In genomic region chr7:100613447-100614185, GRCh38 we compare ENCODE assay signal across 10 cellular contexts. TPM values are rescaled to one million over a fixed set of nuclear protein-coding genes. Genes with fewer than 3 reads are reported as not detected.
DNase-seq lines count a peak whose midpoint lies in the region; ATAC-seq and TF ChIP-seq lines count a peak whose summit lies in the region.
"Had no signal": no experiment of that assay in that cellular context is flagged by ENCODE, and none has a peak within 500 bp of the region (broad histone marks: within the 10 kb centered on the region; RNA-seq: fewer than 3 reads in every experiment).

No MANE protein-coding gene starts in this region.

- H3K36me3 ChIP-seq in CD4-positive, alpha-beta memory T cell (ENCODE audit: insufficient read depth, low read length): no peaks in the 10 kb centered on the region
- H3K36me3 ChIP-seq in neutrophil: peaks cover 12% of the 10 kb centered on the region
- no peaks in the 10 kb centered on the region for H3K36me3 ChIP-seq in colonic mucosa

- H3K4me1 ChIP-seq in CD4-positive, alpha-beta memory T cell (ENCODE audit: insufficient read depth, low read length): peaks cover 18% of the 10 kb centered on the region
- H3K4me1 ChIP-seq in neutrophil (ENCODE audit: control insufficient read depth in 1 of 2, insufficient read depth in 1 of 2, low read depth in 1 of 2, low read length in 1 of 2) (peaks cover 23 to 24% of the 10 kb centered on the region in 2 experiments), colonic mucosa (no peaks in the 10 kb centered on the region)

- peak overlapping the region; percentile 85 for H3K27ac ChIP-seq in CD4-positive, alpha-beta memory T cell (ENCODE audit: low read depth, low read length)
- peak overlapping the region; percentile 94 for H3K27ac ChIP-seq in neutrophil
- no peak overlapping the region for H3K27ac ChIP-seq in colonic mucosa

- peak overlapping the region; percentile 60 to 92 (median 89) for H3K4me3 Mint-ChIP-seq in CD4-positive, alpha-beta memory T cell
- peak overlapping the region; percentile 95 for H3K4me3 Mint-ChIP-seq in chondrocyte (ENCODE audit: unreplicated experiment)

- peak overlapping the region; percentile 2 to 96 (median 63) for H3K27ac Mint-ChIP-seq in CD4-positive, alpha-beta memory T cell
- no peak overlapping the region for H3K27ac Mint-ChIP-seq in chondrocyte (ENCODE audit: unreplicated experiment)

- intact Hi-C loops in CD4-positive, alpha-beta memory T cell (cut with micrococcal nuclease): no loop called here
- intact Hi-C loops in colonic mucosa (cut with DNase I): no loop called here

- DNase-seq in CD4-positive, alpha-beta memory T cell: peak in 1 of 5 donors; percentile 19
- peak; percentile 84 for DNase-seq in NOMO-1 treated with DMSO at 0.1 percent for 48 hours (lab: John Stamatoyannopoulos, UW; ENCODE audit: unreplicated experiment)
- DNase-seq in chondrocyte (ENCODE audit: low spot score): no peak
- no peak for DNase-seq in RPMI8226
- no peak for DNase-seq in colonic mucosa
- DNase-seq in NCI-H187 treated with DMSO at 0.1 percent for 48 hours (lab: John Stamatoyannopoulos, UW): no peak
- DNase-seq: NCI-H345; stimulated activated CD4-positive, alpha-beta T cell treated with anti-CD3 and anti-CD28 coated beads, Interleukin-2, amount 100 ng/mL, for 24 hours had no signal

- H3K27me3 ChIP-seq in CD4-positive, alpha-beta memory T cell (ENCODE audit: insufficient read depth, low read length): no peaks in the 10 kb centered on the region
- H3K27me3 ChIP-seq in neutrophil (peaks cover 2% of the 10 kb centered on the region), colonic mucosa (no peaks in the 10 kb centered on the region)

- POLR2A ChIA-PET in CD4-positive, alpha-beta memory T cell (lab: Charles Lee; ENCODE audit: partially characterized antibody): interaction anchor here (1.0 to 5.2 kb wide), 17 partner anchors 8 to 184 kb away, joined by 3 to 103 read pairs (median 14); partner anchors contain the start of genes FBXO24, GIGYF1, GNB2 and LRCH4

- H3K9me3 ChIP-seq in CD4-positive, alpha-beta memory T cell (ENCODE audit: control insufficient read depth in 1 of 2, low read length in 2 of 2): no peaks in the 10 kb centered on the region
- H3K9me3 ChIP-seq in neutrophil: no peaks in the 10 kb centered on the region
- no peaks in the 10 kb centered on the region for H3K9me3 ChIP-seq in colonic mucosa

- TF ChIP-seq CTCF in chondrocyte (IDR thresholded peaks at IDR 0.05) (no peak), neutrophil (IDR thresholded peaks at IDR 0.05) (no peak), colonic mucosa (IDR thresholded peaks at IDR 0.05) (no peak)

- peak overlapping the region in 1 of 2 donors; percentile 34 for H3K4me3 ChIP-seq in CD4-positive, alpha-beta memory T cell (ENCODE audit: low read length in 2 of 2)
- peak overlapping the region; percentile 68 to 96 for H3K4me3 ChIP-seq in neutrophil (ENCODE audit: low read depth in 1 of 2, low read length in 1 of 2)
- no peak overlapping the region for H3K4me3 ChIP-seq in colonic mucosa

- no peaks in the 10 kb centered on the region for H3K27me3 Mint-ChIP-seq in CD4-positive, alpha-beta memory T cell
- no peaks in the 10 kb centered on the region for H3K27me3 Mint-ChIP-seq in chondrocyte (ENCODE audit: low read depth)

- CTCF ChIA-PET in CD4-positive, alpha-beta memory T cell (lab: Charles Lee; ENCODE audit: partially characterized antibody): interaction anchor here (0.6 to 5.1 kb wide), 9 partner anchors 8 to 113 kb away, joined by 3 to 52 read pairs (median 6); partner anchors contain the start of genes FBXO24, LRCH4 and POP7

- H3K36me3 Mint-ChIP-seq in CD4-positive, alpha-beta memory T cell: peaks cover 0 to 11% of the 10 kb centered on the region in 2 donors
- no peaks in the 10 kb centered on the region for H3K36me3 Mint-ChIP-seq in chondrocyte (ENCODE audit: low read depth)

- ATAC-seq in HG02763 (IDR thresholded peaks at IDR 0.05; ENCODE audit: unreplicated experiment): no peak

- H3K9me3 Mint-ChIP-seq in CD4-positive, alpha-beta memory T cell: peaks cover 0 to 2% (median 0%) of the 10 kb centered on the region in 8 donors
- no peaks in the 10 kb centered on the region for H3K9me3 Mint-ChIP-seq in chondrocyte (ENCODE audit: low read depth)

- peaks cover 14 to 30% (median 21%) of the 10 kb centered on the region in 4 donors for H3K4me1 Mint-ChIP-seq in CD4-positive, alpha-beta memory T cell
- H3K4me1 Mint-ChIP-seq in chondrocyte (ENCODE audit: low read depth): peaks cover 14% of the 10 kb centered on the region

- H3K9ac ChIP-seq in colonic mucosa (ENCODE audit: low read depth in 2 of 2, low read length in 2 of 2): peak overlapping the region in 1 of 2 donors; percentile 86

RNA-seq across cellular contexts. Expression of gene MOSPD3, which starts 1.3 kb away (rescaled TPM):
- total RNA-seq in CD4-positive, alpha-beta memory T cell: 10 to 100 TPM; 13.4 to 15.6 TPM
- 10 to 100 TPM; 24.6 to 32.1 TPM for polyA plus RNA-seq in CD4-positive, alpha-beta memory T cell
- 13.9 to 17.5 TPM (median 17.3 TPM) in 3 replicates for total RNA-seq in chondrocyte
- total RNA-seq in colonic mucosa: 10 to 100 TPM; 15.1 to 16.9 TPM

RNA-seq across cellular contexts. Expression of gene PCOLCE, which starts 11.5 kb away (rescaled TPM):
- total RNA-seq in CD4-positive, alpha-beta memory T cell: 10 to 100 TPM in 1 of 2 experiments, 1 to 10 TPM in 1; 7.2 to 10.6 TPM
- polyA plus RNA-seq in CD4-positive, alpha-beta memory T cell: 1 to 10 TPM; 1.3 to 1.6 TPM
- 153 to 203 TPM (median 153 TPM) in 3 replicates for total RNA-seq in chondrocyte
- 10 to 100 TPM; 14.7 to 23.1 TPM for total RNA-seq in colonic mucosa

RNA-seq across cellular contexts. Expression of gene FBXO24, which starts 27.5 kb away (rescaled TPM):
- total RNA-seq in CD4-positive, alpha-beta memory T cell: 1 to 10 TPM; 1.6 to 2.1 TPM
- polyA plus RNA-seq in CD4-positive, alpha-beta memory T cell: under 1 TPM; 0.36 to 0.77 TPM
- total RNA-seq in chondrocyte: 0.57 to 1.2 TPM (median 0.82 TPM) in 3 replicates
- total RNA-seq in colonic mucosa: 1 to 10 TPM in 1 of 2 donors, under 1 TPM in 1; 0.21 to 1.8 TPM

RNA-seq across cellular contexts. Expression of gene LRCH4, which starts 27.7 kb away (rescaled TPM):
- total RNA-seq in CD4-positive, alpha-beta memory T cell: 100 to 1,000 TPM; 392 to 412 TPM
- polyA plus RNA-seq in CD4-positive, alpha-beta memory T cell: 100 to 1,000 TPM; 119 to 167 TPM
- total RNA-seq in chondrocyte (42.0 to 45.8 TPM (median 43.9 TPM) in 3 replicates), colonic mucosa (10 to 100 TPM; 59.0 to 65.4 TPM)

RNA-seq across cellular contexts. Expression of gene TFR2, which starts 27.7 kb away (rescaled TPM):
- total RNA-seq in CD4-positive, alpha-beta memory T cell: 1 to 10 TPM; 5.4 to 6.2 TPM
- 1 to 10 TPM in 1 of 2 donors, under 1 TPM in 1; 0.75 to 2.8 TPM for polyA plus RNA-seq in CD4-positive, alpha-beta memory T cell
- total RNA-seq in chondrocyte: 0.87 to 2.1 TPM (median 1.8 TPM) in 3 replicates
- total RNA-seq in colonic mucosa: 1 to 10 TPM; 1.8 to 2.3 TPM
